ENCODE assay signal across 31 cellular contexts in the genomic region with DNA sequence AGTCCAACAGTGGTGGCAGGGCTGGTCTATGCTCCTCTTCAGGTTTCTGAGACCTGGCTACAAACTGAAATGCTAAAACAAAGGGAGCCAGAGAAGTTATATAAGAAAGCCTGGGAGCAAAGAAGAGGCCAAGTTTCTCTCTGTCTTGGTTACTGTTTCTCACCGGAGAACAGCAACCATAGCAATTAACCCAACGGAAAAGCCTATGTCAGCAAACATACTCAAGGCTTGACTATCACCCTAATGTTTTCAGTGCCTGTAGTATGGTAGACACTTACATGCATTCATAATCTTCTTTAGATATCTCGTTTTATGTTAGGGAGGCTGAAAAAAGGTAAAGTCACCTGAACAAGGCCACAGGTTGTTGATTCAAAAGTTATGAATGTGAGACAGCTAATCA.
"Had no signal": no experiment of that assay in that cellular context is flagged by ENCODE, and none has a peak within 500 bp of the region (broad histone marks: within the 10 kb centered on the region; RNA-seq: fewer than 3 reads in every experiment).

No MANE protein-coding gene starts in this region.

- ATAC-seq: naive thymus-derived CD8-positive, alpha-beta T cell; natural killer cell treated with Interleukin-12 subunit alpha and Interleukin-12 subunit beta and Interleukin-15 and Interleukin-18, amount 100 ng/mL, for 72 hours; psoas muscle; right cardiac atrium; sciatic nerve; stimulated activated memory B cell treated with anti-CD40 and anti-IgM and Interleukin-4, amounts not matched to agents 10 μg/mL and 1 μg/mL and 100 μg/mL, for 72 hours; stimulated activated naive CD8-positive, alpha-beta T cell treated with anti-CD3 and anti-CD28 coated beads, Interleukin-15, amount 100 ng/mL, for 72 hours; stimulated activated naive CD8-positive, alpha-beta T cell treated with anti-CD3 and anti-CD28 coated beads, Interleukin-15, Interleukin-2, amounts not matched to agents 100 U/mL and 50 U/mL, for 24 hours had no signal

- H3K9me3 ChIP-seq: ovary, suprapubic skin, testis, vagina had no signal

- DNase-seq: naive thymus-derived CD8-positive, alpha-beta T cell; nephron progenitor cell; occipital lobe; ovary; posterior cingulate gyrus; psoas muscle; right cardiac atrium; spleen; stimulated activated CD4-positive, alpha-beta T cell treated with anti-CD3 and anti-CD28 coated beads, Interleukin-12 subunit alpha, Interleukin-12 subunit beta, amount 100 ng/mL, for 4 hours; stimulated activated CD4-positive, alpha-beta T cell treated with anti-CD3 and anti-CD28 coated beads, Interleukin-1b, Interleukin-23, amount 100 ng/mL, for 48 hours; stimulated activated CD4-positive, alpha-beta T cell treated with anti-CD3 and anti-CD28 coated beads, Interleukin-4, amount 100 ng/mL, for 1 hour; stimulated activated CD4-positive, alpha-beta T cell treated with anti-CD3 and anti-CD28 coated beads, Interleukin-4, amount 100 ng/mL, for 4 hours; stimulated activated CD8-positive, alpha-beta memory T cell treated with anti-CD3 and anti-CD28 coated beads, Interleukin-4, amount 100 ng/mL, for 48 hours; stimulated activated naive CD4-positive, alpha-beta T cell; stimulated activated naive CD8-positive, alpha-beta T cell treated with anti-CD3 and anti-CD28 coated beads, Interleukin-15, amount 100 ng/mL, for 72 hours; stimulated activated naive CD8-positive, alpha-beta T cell treated with anti-CD3 and anti-CD28 coated beads, Interleukin-15, Interleukin-2, amounts not matched to agents 100 U/mL and 50 U/mL, for 24 hours; substantia nigra; testis; tibial artery; transverse colon; upper lobe of left lung had no signal

- H3K36me3 Mint-ChIP-seq: natural killer cell treated with Interleukin-12 subunit alpha and Interleukin-12 subunit beta and Interleukin-15 and Interleukin-18, amount 100 ng/mL, for 72 hours; stimulated activated memory B cell treated with anti-CD40 and anti-IgM and Interleukin-4, amounts not matched to agents 10 μg/mL and 1 μg/mL and 100 μg/mL, for 72 hours had no signal

- H3K4me2 ChIP-seq: smooth muscle cell had no signal

- H3K4me3 Mint-ChIP-seq: naive thymus-derived CD8-positive, alpha-beta T cell; natural killer cell treated with Interleukin-12 subunit alpha and Interleukin-12 subunit beta and Interleukin-15 and Interleukin-18, amount 100 ng/mL, for 72 hours; nephron progenitor cell; neural crest cell; stimulated activated memory B cell treated with anti-CD40 and anti-IgM and Interleukin-4, amounts not matched to agents 10 μg/mL and 1 μg/mL and 100 μg/mL, for 72 hours; stimulated activated naive CD8-positive, alpha-beta T cell treated with anti-CD3 and anti-CD28 coated beads, Interleukin-15, amount 100 ng/mL, for 72 hours had no signal

- H3K4me3 ChIP-seq: ovary, psoas muscle, skin epidermis, smooth muscle cell, spleen, suprapubic skin, testis, tibial artery, transverse colon, upper lobe of left lung, vagina had no signal

- H3K27me3 ChIP-seq: ovary, spleen, suprapubic skin, testis, tibial artery, transverse colon, upper lobe of left lung, vagina had no signal

- H3K4me1 ChIP-seq: parathyroid adenoma, psoas muscle, spleen, suprapubic skin, testis, tibial artery, transverse colon, upper lobe of left lung, vagina had no signal

- H3K9ac ChIP-seq: parathyroid adenoma had no signal

- H3K27ac Mint-ChIP-seq: natural killer cell treated with Interleukin-12 subunit alpha and Interleukin-12 subunit beta and Interleukin-15 and Interleukin-18, amount 100 ng/mL, for 72 hours; nephron progenitor cell; progenitor cell of endocrine pancreas; stimulated activated memory B cell treated with anti-CD40 and anti-IgM and Interleukin-4, amounts not matched to agents 10 μg/mL and 1 μg/mL and 100 μg/mL, for 72 hours; stimulated activated naive CD8-positive, alpha-beta T cell treated with anti-CD3 and anti-CD28 coated beads, Interleukin-15, amount 100 ng/mL, for 72 hours had no signal

- H2AFZ ChIP-seq: parathyroid adenoma had no signal

- H3K4me1 Mint-ChIP-seq: naive thymus-derived CD8-positive, alpha-beta T cell; stimulated activated memory B cell treated with anti-CD40 and anti-IgM and Interleukin-4, amounts not matched to agents 10 μg/mL and 1 μg/mL and 100 μg/mL, for 72 hours; stimulated activated naive CD8-positive, alpha-beta T cell treated with anti-CD3 and anti-CD28 coated beads, Interleukin-15, amount 100 ng/mL, for 72 hours had no signal

- H3K27me3 Mint-ChIP-seq: natural killer cell treated with Interleukin-12 subunit alpha and Interleukin-12 subunit beta and Interleukin-15 and Interleukin-18, amount 100 ng/mL, for 72 hours; stimulated activated memory B cell treated with anti-CD40 and anti-IgM and Interleukin-4, amounts not matched to agents 10 μg/mL and 1 μg/mL and 100 μg/mL, for 72 hours had no signal

- H3K36me3 ChIP-seq: ovary, spleen, suprapubic skin, tibial artery, transverse colon, upper lobe of left lung, vagina had no signal

- H3K27ac ChIP-seq: ovary, parathyroid adenoma, psoas muscle, skin epidermis, spleen, suprapubic skin, testis, tibial artery, transverse colon, upper lobe of left lung, vagina had no signal
